ENCODE assay signal across 17 cellular contexts in genomic region chr12:108886873-108887629, GRCh38. TPM values are rescaled to one million over a fixed set of nuclear protein-coding genes. Genes with fewer than 3 reads are reported as not detected.
DNase-seq lines count a peak whose midpoint lies in the region; ATAC-seq and TF ChIP-seq lines count a peak whose summit lies in the region.
"Had no signal": no experiment of that assay in that cellular context is flagged by ENCODE, and none has a peak within 500 bp of the region (broad histone marks: within the 10 kb centered on the region; RNA-seq: fewer than 3 reads in every experiment).

No MANE protein-coding gene starts in this region.

- peak; percentile 36 to 38 for TF ChIP-seq RAD21 in liver (IDR thresholded peaks at IDR 0.05)

- POLR2A ChIA-PET in activated CD4-positive, alpha-beta memory T cell treated with anti-CD3 and anti-CD28 coated beads, Interleukin-2, amount 10 ng/mL, durations not matched to agents 7 days and 5 days (lab: Charles Lee) = no interaction called here

- no peaks in the 10 kb centered on the region for H3K9me2 ChIP-seq in Karpas-422 (replicated peaks; ENCODE audit: insufficient read depth, low read length)

- peak; percentile 36 for DNase-seq in Karpas-422
- peak; percentile 87 for DNase-seq in WERI-Rb-1
- DNase-seq in spleen = peak; percentile 17
- DNase-seq in activated CD4-positive, alpha-beta memory T cell treated with anti-CD3 and anti-CD28 coated beads, Interleukin-2, amount 10 ng/mL, durations not matched to agents 7 days and 5 days = no peak
- no peak for DNase-seq in thyroid gland
- no peak for DNase-seq in mucosa of descending colon
- DNase-seq: ACHN; Calu3; CD4-positive, CD25-positive, alpha-beta regulatory T cell; DMS79; HCEC 1CT had no signal

- 33% methylated on average over 9 of the region's 9 CpGs for WGBS in liver
- WGBS in spleen, 5 donors = 75 to 86% (median 85%) methylated on average over 8 to 9 of the region's 9 CpGs
- 70% methylated on average over 9 of the region's 9 CpGs for WGBS in thyroid gland, 2 donors

- TF ChIP-seq POLR2A in spleen (IDR thresholded peaks at IDR 0.05) (no peak), thyroid gland (IDR thresholded peaks at IDR 0.05) (no peak)

- peaks cover 5% of the 10 kb centered on the region for H3K4me1 Mint-ChIP-seq in activated CD4-positive, alpha-beta memory T cell treated with anti-CD3 and anti-CD28 coated beads, Interleukin-2, amount 10 ng/mL, durations not matched to agents 7 days and 5 days
- H3K4me1 Mint-ChIP-seq: CD4-positive, CD25-positive, alpha-beta regulatory T cell; IgD-negative memory B cell had no signal

- no peaks in the 10 kb centered on the region for H3K36me3 Mint-ChIP-seq in activated CD4-positive, alpha-beta memory T cell treated with anti-CD3 and anti-CD28 coated beads, Interleukin-2, amount 10 ng/mL, durations not matched to agents 7 days and 5 days (ENCODE audit: low read depth)
- H3K36me3 Mint-ChIP-seq: CD4-positive, CD25-positive, alpha-beta regulatory T cell; IgD-negative memory B cell had no signal

- TF ChIP-seq CTCF in WERI-Rb-1 (IDR thresholded peaks at IDR 0.05; ENCODE audit: low read depth, low read length) (no peak), liver (IDR thresholded peaks at IDR 0.05; ENCODE audit: low read depth, low read length, missing input control) (no peak), spleen (IDR thresholded peaks at IDR 0.05 in 8 of 11, conservative IDR thresholded peaks at IDR 0.05 in 3 of 11) (no peak), thyroid gland (IDR thresholded peaks at IDR 0.05) (no peak), mucosa of descending colon (IDR thresholded peaks at IDR 0.05) (no peak)

- no peak overlapping the region for H3K4me3 ChIP-seq in Karpas-422 (ENCODE audit: low read length)
- peak overlapping the region; percentile 28 for H3K4me3 ChIP-seq in WERI-Rb-1 (ENCODE audit: low read depth, low read length)
- peak overlapping the region in 1 of 3 donors; percentile 7 for H3K4me3 ChIP-seq in liver (ENCODE audit: low read depth in 1 of 3, low read length in 3 of 3)
- no peak overlapping the region for H3K4me3 ChIP-seq in spleen
- H3K4me3 ChIP-seq in thyroid gland (replicated peaks in 1 of 3) = no peak overlapping the region
- H3K4me3 ChIP-seq in mucosa of descending colon = no peak overlapping the region
- H3K4me3 ChIP-seq: BLaER1 treated with 17β-estradiol and CSF1 and Interleukin-3, amounts not matched to agents 10 nM and 100 nM had no signal

- CTCF ChIA-PET in activated CD4-positive, alpha-beta memory T cell treated with anti-CD3 and anti-CD28 coated beads, Interleukin-2, amount 10 ng/mL, durations not matched to agents 7 days and 5 days (lab: Charles Lee) = no interaction called here

- H3K27ac Mint-ChIP-seq in activated CD4-positive, alpha-beta memory T cell treated with anti-CD3 and anti-CD28 coated beads, Interleukin-2, amount 10 ng/mL, durations not matched to agents 7 days and 5 days = no peak overlapping the region
- H3K27ac Mint-ChIP-seq: CD4-positive, CD25-positive, alpha-beta regulatory T cell; IgD-negative memory B cell had no signal

- H3K79me2 ChIP-seq in Karpas-422 (ENCODE audit: low read length) = no peaks in the 10 kb centered on the region

- H3K4me2 ChIP-seq in Karpas-422 (ENCODE audit: low read depth, low read length, poor library complexity, severe bottlenecking) = no peak overlapping the region
- H3K4me2 ChIP-seq: BLaER1 treated with 17β-estradiol and CSF1 and Interleukin-3, amounts not matched to agents 10 nM and 100 nM had no signal

- ATAC-seq in mucosa of descending colon = no peak

- peaks cover 3% of the 10 kb centered on the region for H3K27me3 Mint-ChIP-seq in activated CD4-positive, alpha-beta memory T cell treated with anti-CD3 and anti-CD28 coated beads, Interleukin-2, amount 10 ng/mL, durations not matched to agents 7 days and 5 days
- H3K27me3 Mint-ChIP-seq: IgD-negative memory B cell had no signal

- no peak overlapping the region for H2AFZ ChIP-seq in Karpas-422 (ENCODE audit: low read length)

- no peaks in the 10 kb centered on the region for H4K20me1 ChIP-seq in Karpas-422 (ENCODE audit: insufficient read depth, low read depth, low read length)
- H4K20me1 ChIP-seq: BLaER1 treated with 17β-estradiol and CSF1 and Interleukin-3, amounts not matched to agents 10 nM and 100 nM had no signal

- H3K9ac ChIP-seq in Karpas-422 (ENCODE audit: low read length) (no peak overlapping the region), liver (ENCODE audit: low read depth in 1 of 2, low read length in 2 of 2) (no peak overlapping the region)
- H3K9ac ChIP-seq: BLaER1 treated with 17β-estradiol and CSF1 and Interleukin-3, amounts not matched to agents 10 nM and 100 nM had no signal

- H3K27ac ChIP-seq in Karpas-422 (ENCODE audit: low read length) = no peak overlapping the region
- H3K27ac ChIP-seq in WERI-Rb-1 = peak overlapping the region; percentile 95
- H3K27ac ChIP-seq in liver (ENCODE audit: low read depth in 1 of 2, low read length in 2 of 2) = peak overlapping the region; percentile 74 to 83
- H3K27ac ChIP-seq in spleen = no peak overlapping the region
- no peak overlapping the region for H3K27ac ChIP-seq in thyroid gland
- H3K27ac ChIP-seq: BLaER1 treated with 17β-estradiol and CSF1 and Interleukin-3, amounts not matched to agents 10 nM and 100 nM; HL-60 had no signal

- no peaks in the 10 kb centered on the region for H3K9me3 ChIP-seq in Karpas-422 (ENCODE audit: low read length)
- peaks cover 15% of the 10 kb centered on the region for H3K9me3 ChIP-seq in WERI-Rb-1 (ENCODE audit: severe bottlenecking)
- H3K9me3 ChIP-seq in liver (ENCODE audit: control insufficient read depth in 4 of 4, low read length in 3 of 4) = peaks cover 0 to 4% (median 2%) of the 10 kb centered on the region in 4 donors
- H3K9me3 ChIP-seq in spleen = peaks cover 0 to 12% (median 9%) of the 10 kb centered on the region in 8 donors
- no peaks in the 10 kb centered on the region for H3K9me3 ChIP-seq in thyroid gland
- H3K9me3 ChIP-seq in mucosa of descending colon = no peaks in the 10 kb centered on the region

- H3K27me3 ChIP-seq in Karpas-422 (ENCODE audit: low read length) = no peaks in the 10 kb centered on the region
- H3K27me3 ChIP-seq in WERI-Rb-1 (ENCODE audit: insufficient read depth, low read depth, severe bottlenecking) = no peaks in the 10 kb centered on the region
- no peaks in the 10 kb centered on the region for H3K27me3 ChIP-seq in liver (ENCODE audit: control insufficient read depth in 4 of 4, insufficient read depth in 4 of 4, low read length in 3 of 4)
- no peaks in the 10 kb centered on the region for H3K27me3 ChIP-seq in spleen (replicated peaks in 1 of 7)
- no peaks in the 10 kb centered on the region for H3K27me3 ChIP-seq in thyroid gland
- H3K27me3 ChIP-seq: BLaER1 treated with 17β-estradiol and CSF1 and Interleukin-3, amounts not matched to agents 10 nM and 100 nM had no signal

- no peak overlapping the region for H3K4me3 Mint-ChIP-seq in activated CD4-positive, alpha-beta memory T cell treated with anti-CD3 and anti-CD28 coated beads, Interleukin-2, amount 10 ng/mL, durations not matched to agents 7 days and 5 days
- H3K4me3 Mint-ChIP-seq: CD4-positive, CD25-positive, alpha-beta regulatory T cell; IgD-negative memory B cell had no signal

- H3K9me3 Mint-ChIP-seq in activated CD4-positive, alpha-beta memory T cell treated with anti-CD3 and anti-CD28 coated beads, Interleukin-2, amount 10 ng/mL, durations not matched to agents 7 days and 5 days = peaks cover 3% of the 10 kb centered on the region

- H3K36me3 ChIP-seq in Karpas-422 (ENCODE audit: insufficient read depth, low read length) (no peaks in the 10 kb centered on the region), WERI-Rb-1 (no peaks in the 10 kb centered on the region), liver (ENCODE audit: control insufficient read depth in 4 of 4, insufficient read depth in 3 of 4, low read depth in 1 of 4, low read length in 3 of 4) (peaks cover 0 to 17% (median 9%) of the 10 kb centered on the region in 4 donors), spleen (no peaks in the 10 kb centered on the region), thyroid gland (no peaks in the 10 kb centered on the region), mucosa of descending colon (ENCODE audit: low read depth) (no peaks in the 10 kb centered on the region)
- H3K36me3 ChIP-seq: BLaER1 treated with 17β-estradiol and CSF1 and Interleukin-3, amounts not matched to agents 10 nM and 100 nM had no signal

- intact Hi-C loops in spleen (cut with DNase I; ENCODE audit: low total_unique reads) (no loop called here), thyroid gland (cut with DNase I) (no loop called here), mucosa of descending colon (cut with DNase I, micrococcal nuclease) (no loop called here)

- no peaks in the 10 kb centered on the region for H3K4me1 ChIP-seq in Karpas-422 (ENCODE audit: low read length)
- peaks cover 2 to 58% (median 43%) of the 10 kb centered on the region in 4 donors for H3K4me1 ChIP-seq in liver (ENCODE audit: control insufficient read depth in 4 of 4, insufficient read depth in 4 of 4, low read length in 3 of 4)
- peaks cover 0 to 12% (median 2%) of the 10 kb centered on the region in 6 donors for H3K4me1 ChIP-seq in spleen
- H3K4me1 ChIP-seq in thyroid gland = no peaks in the 10 kb centered on the region
- H3K4me1 ChIP-seq in mucosa of descending colon (ENCODE audit: low read depth) = no peaks in the 10 kb centered on the region
- H3K4me1 ChIP-seq: BLaER1 treated with 17β-estradiol and CSF1 and Interleukin-3, amounts not matched to agents 10 nM and 100 nM had no signal

TF ChIP-seq in liver, 16 proteins besides CTCF, POLR2A, EP300 and RAD21 (continues in another document):
- TF ChIP-seq MAX (IDR thresholded peaks at IDR 0.05) (peak; percentile 61), JUND (IDR thresholded peaks at IDR 0.05) (peak; percentile 59 to 67), FOXA1 (IDR thresholded peaks at IDR 0.05) (peak; percentile 34)

RNA-seq across cellular contexts. Expression of gene DAO, which starts 7.2 kb away (rescaled TPM):
- total RNA-seq in Karpas-422 (2014; rRNA removed; shearing (Covaris generic); ENCODE audit: low replicate concordance) = not detected in 2 replicates
- total RNA-seq in liver (10 to 100 TPM in 1 of 2 donors, under 1 TPM in 1; 0.84 to 28.3 TPM), spleen (under 1 TPM in 1 of 7 donors, not detected in 6; 0.42 TPM), thyroid gland (not detected), mucosa of descending colon (1 to 10 TPM in 2 of 3 donors, under 1 TPM in 1; 0.79 to 4.8 (median 3.0) TPM)
- polyA plus RNA-seq in liver (10 to 100 TPM; 17.6 to 51.4 TPM), spleen (not detected)
- not detected for total RNA-seq in activated CD4-positive, alpha-beta memory T cell treated with anti-CD3 and anti-CD28 coated beads, Interleukin-2, amount 10 ng/mL, durations not matched to agents 7 days and 5 days
- total RNA-seq: A172; Calu3; CD4-positive, CD25-positive, alpha-beta regulatory T cell; H4 had no signal
- polyA plus RNA-seq: CD4-positive, CD25-positive, alpha-beta regulatory T cell; IgD-negative memory B cell had no signal

RNA-seq across cellular contexts. Expression of gene SSH1, which starts 29.7 kb away (rescaled TPM):
- 7.9 and 9.5 TPM in 2 replicates for total RNA-seq in Karpas-422 (2014; rRNA removed; shearing (Covaris generic); ENCODE audit: low replicate concordance)
- total RNA-seq in liver = 1 to 10 TPM; 4.7 to 8.5 TPM
- polyA plus RNA-seq in liver = 1 to 10 TPM; 4.5 to 5.6 TPM
- 10 to 100 TPM; 32.2 to 71.3 (median 47.8) TPM for total RNA-seq in spleen
- polyA plus RNA-seq in spleen = 1 to 10 TPM; 1.7 to 8.6 (median 2.7) TPM
- total RNA-seq in activated CD4-positive, alpha-beta memory T cell treated with anti-CD3 and anti-CD28 coated beads, Interleukin-2, amount 10 ng/mL, durations not matched to agents 7 days and 5 days = 10 to 100 TPM; 56.7 to 57.4 TPM
- total RNA-seq in thyroid gland = 10 to 100 TPM; 13.0 to 26.8 (median 21.7) TPM
- total RNA-seq in mucosa of descending colon = 10 to 100 TPM; 23.9 to 49.5 (median 25.6) TPM

Comparison
In these comparisons a context has a peak if more than half of its experiments do, and no peak if none do; other contexts are left out.
1. DNase-seq: peak in Karpas-422 (single experiment), WERI-Rb-1 (single experiment) and spleen (single experiment); none in activated CD4-positive, alpha-beta memory T cell treated with anti-CD3 and anti-CD28 coated beads, Interleukin-2, amount 10 ng/mL, durations not matched to agents 7 days and 5 days (single experiment), thyroid gland (0 of 2) and mucosa of descending colon (0 of 3).
2. H3K27ac ChIP-seq: peak in WERI-Rb-1 (single experiment) and liver (2 of 2); none in Karpas-422 (single experiment), spleen (0 of 8) and thyroid gland (0 of 3).